ENCODE assay signal across 2 cellular contexts in the genomic region with DNA sequence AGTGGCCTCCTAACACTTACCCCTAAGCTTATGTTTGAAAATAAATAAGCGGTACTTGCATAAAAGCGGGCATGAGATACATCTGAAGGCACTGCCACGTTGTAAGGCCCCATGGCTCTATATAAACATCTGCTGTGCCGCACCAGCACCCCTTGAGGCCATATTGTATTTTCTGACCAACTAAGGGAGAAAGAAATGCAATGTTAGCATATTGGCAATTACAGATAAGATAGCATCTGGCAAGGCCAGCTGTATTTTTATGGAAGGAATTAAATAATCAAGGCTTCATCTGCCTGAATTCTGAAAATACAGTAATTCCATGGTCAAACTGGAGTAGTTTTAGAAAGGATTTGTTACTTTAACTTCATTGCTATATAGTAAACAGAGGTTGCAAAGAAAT.
TF ChIP-seq lines count a peak whose summit lies in the region.

No MANE protein-coding gene starts in this region.

TF ChIP-seq in HepG2, 621 proteins besides CTCF, POLR2A, EP300 and RAD21:
- TF ChIP-seq ZNF17 (CRISPR knock-in tag; IDR thresholded peaks at IDR 0.05) (no peak), MAFK (conservative IDR thresholded peaks at IDR 0.05 in 1 of 2, IDR thresholded peaks at IDR 0.05 in 1 of 2; ENCODE audit: low read length in 2 of 2) (peak; percentile 45 to 53), MAFF (IDR thresholded peaks at IDR 0.05; ENCODE audit: low read depth, low read length) (peak; percentile 51; the same call in 1 of the 2 replicates)
TF ChIP-seq in HepG2: peak in this region for 2.

TF ChIP-seq in SK-N-SH, 30 proteins besides CTCF, POLR2A, EP300 and RAD21:
- TF ChIP-seq, protein P1, sequence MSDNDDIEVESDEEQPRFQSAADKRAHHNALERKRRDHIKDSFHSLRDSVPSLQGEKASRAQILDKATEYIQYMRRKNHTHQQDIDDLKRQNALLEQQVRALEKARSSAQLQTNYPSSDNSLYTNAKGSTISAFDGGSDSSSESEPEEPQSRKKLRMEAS (IDR thresholded peaks at IDR 0.05; ENCODE audit: low read depth): no peak
- TF ChIP-seq MXI1 (IDR thresholded peaks at IDR 0.05; ENCODE audit: low read depth, low read length) (peak; percentile 63; the same call in 1 of the 2 replicates), CHD2 (IDR thresholded peaks at IDR 0.05; ENCODE audit: low read length, partially characterized antibody) (peak; percentile 42), GATA2 (CRISPR knock-in tag; IDR thresholded peaks at IDR 0.05) (peak; percentile 86), RCOR1 (IDR thresholded peaks at IDR 0.05; ENCODE audit: low read length) (peak; percentile 47; the same call in 1 of the 2 replicates)
